12 cellular contexts compared by ENCODE assay signal in the genomic region with DNA sequence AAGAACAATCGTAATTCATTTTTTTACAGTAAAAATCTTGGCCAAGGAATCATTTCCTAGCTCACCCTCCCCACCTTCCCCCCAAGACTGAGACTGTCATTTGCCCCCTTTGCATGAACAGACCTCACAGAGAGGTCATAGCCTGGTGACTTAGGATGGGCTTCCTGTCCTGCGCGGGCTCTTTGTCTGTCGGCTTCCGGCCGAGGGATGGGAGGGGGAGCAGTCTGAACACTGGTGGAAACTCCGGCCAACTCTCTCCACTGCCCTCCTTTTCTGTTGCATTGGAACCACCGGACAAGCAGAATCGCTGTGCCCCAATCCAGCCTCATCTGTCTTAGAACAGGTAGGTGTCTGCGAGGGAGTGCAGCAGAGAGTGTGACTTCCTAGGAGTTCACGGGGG. TPM values are rescaled to one million over a fixed set of nuclear protein-coding genes. Genes with fewer than 3 reads are reported as not detected.
"Had no signal": no experiment of that assay in that cellular context is flagged by ENCODE, and none has a peak within 500 bp of the region (broad histone marks: within the 10 kb centered on the region; RNA-seq: fewer than 3 reads in every experiment).

No MANE protein-coding gene starts in this region.

- DNase-seq: activated CD4-positive, alpha-beta memory T cell treated with anti-CD3 and anti-CD28 coated beads for 36 hours; activated CD4-positive, alpha-beta T cell treated with anti-CD3 and anti-CD28 coated beads for 36 hours; activated CD8-positive, alpha-beta memory T cell treated with anti-CD3 and anti-CD28 coated beads, Interleukin-2, amount 10 ng/mL, durations not matched to agents 7 days and 5 days; activated naive CD4-positive, alpha-beta T cell treated with anti-CD3 and anti-CD28 coated beads for 36 hours; activated naive CD8-positive, alpha-beta T cell treated with anti-CD3 and anti-CD28 coated beads, Interleukin-2, amount 50 U/mL, for 24 hours; activated T-cell treated with anti-CD3 and anti-CD28 coated beads, Interleukin-2, amount 50 U/mL, for 1 hour; foreskin fibroblast; immature natural killer cell; T-helper 1 cell; WERI-Rb-1 had no signal

- H3K36me3 ChIP-seq: thoracic aorta, WERI-Rb-1 had no signal

- H3K27ac ChIP-seq: thoracic aorta, WERI-Rb-1 had no signal

- H3K9me3 ChIP-seq: thoracic aorta had no signal

- H3K4me3 ChIP-seq: thoracic aorta had no signal

- ATAC-seq: activated CD4-positive, alpha-beta T cell treated with anti-CD3 and anti-CD28 coated beads for 36 hours; activated CD8-positive, alpha-beta memory T cell treated with anti-CD3 and anti-CD28 coated beads, Interleukin-2, amount 10 ng/mL, durations not matched to agents 7 days and 5 days; activated naive CD8-positive, alpha-beta T cell treated with anti-CD3 and anti-CD28 coated beads, Interleukin-2, amount 50 U/mL, for 24 hours; stimulated activated effector memory CD8-positive, alpha-beta T cell treated with anti-CD3 and anti-CD28 coated beads, Interleukin-12 subunit alpha, Interleukin-12 subunit beta, amount 100 ng/mL, for 72 hours had no signal

RNA-seq across cellular contexts. Expression of a gene that starts 41.7 kb away (rescaled TPM):
- polyA plus RNA-seq: immature natural killer cell had no signal
